1 cellular context compared by ENCODE assay signal in genomic region chr1:30882678-30883388, GRCh38.
TF ChIP-seq lines count a peak whose summit lies in the region.

No MANE protein-coding gene starts in this region.

TF ChIP-seq in K562, 482 proteins besides CTCF, POLR2A, EP300 and RAD21 (continued from another document):
- TF ChIP-seq ZNF277 (CRISPR knock-in tag; IDR thresholded peaks at IDR 0.05; ENCODE audit: borderline replicate concordance): no peak
- TF ChIP-seq ZBTB11 (CRISPR knock-in tag; IDR thresholded peaks at IDR 0.05): no peak
- TF ChIP-seq ZNF134 (CRISPR knock-in tag; conservative IDR thresholded peaks at IDR 0.05): no peak
- TF ChIP-seq KDM1A (IDR thresholded peaks at IDR 0.05): peak in 1 of 2 experiments; percentile 29; a peak in 2 of 4 replicates
- TF ChIP-seq ESRRB (CRISPR knock-in tag; IDR thresholded peaks at IDR 0.05; ENCODE audit: borderline replicate concordance): no peak
- 0 out of 4 replicates have a peak, but pooled peaks of 1 of the 2 experiments have one; percentile 8 for TF ChIP-seq RCOR1 (IDR thresholded peaks at IDR 0.05; ENCODE audit: borderline replicate concordance in 1 of 2, low read depth in 2 of 2, low read length in 2 of 2)
- no peak for TF ChIP-seq SNAPC5 (CRISPR knock-in tag; IDR thresholded peaks at IDR 0.05)
